Comparison of ENCODE assay signal across 16 cellular contexts in the genomic region with DNA sequence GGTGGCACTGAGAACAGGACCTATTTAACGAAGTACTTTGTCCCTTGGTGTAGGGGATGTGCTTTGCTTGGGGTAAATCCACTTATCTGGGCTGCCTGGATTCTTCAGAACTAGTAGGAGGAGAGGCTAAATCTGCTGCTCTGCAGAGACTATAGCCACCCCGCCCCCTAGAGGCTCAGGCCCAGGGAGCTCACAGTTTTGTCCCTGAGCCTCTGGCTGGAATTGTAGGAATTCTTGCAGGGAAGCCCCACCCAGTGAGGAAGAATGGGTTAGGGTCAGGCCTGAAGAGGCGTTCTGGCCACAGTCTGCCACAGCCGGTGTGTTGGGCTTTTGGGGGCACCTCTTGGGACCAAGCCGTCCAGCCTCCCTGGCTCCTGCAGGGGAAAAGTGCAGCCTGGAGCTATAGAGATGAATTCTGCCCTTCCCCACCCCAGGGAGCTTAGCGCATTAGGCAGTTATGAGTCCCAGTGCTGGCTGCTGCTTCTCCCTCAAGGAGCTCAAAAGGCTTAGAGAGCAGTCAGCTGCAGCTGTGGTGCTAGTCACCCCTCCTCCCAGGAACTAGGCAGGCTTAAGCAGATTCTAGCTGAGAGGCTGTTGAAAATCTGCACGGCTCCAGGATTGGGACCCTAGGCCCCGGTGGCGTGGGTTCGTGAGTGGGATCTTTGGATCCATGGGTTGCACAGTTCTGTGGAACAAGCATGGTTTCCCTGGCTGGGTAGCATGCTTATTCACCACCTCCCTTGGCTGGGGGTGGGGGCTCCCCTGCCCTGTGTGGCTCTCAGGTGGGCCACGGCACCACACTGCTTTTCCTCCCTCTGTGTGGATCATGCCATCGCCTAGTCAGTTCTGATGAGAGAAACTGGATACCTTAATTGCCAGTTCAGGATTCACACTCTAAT.
DNase-seq lines count a peak whose midpoint lies in the region; ATAC-seq and TF ChIP-seq lines count a peak whose summit lies in the region.
"Had no signal": no experiment of that assay in that cellular context is flagged by ENCODE, and none has a peak within 500 bp of the region (broad histone marks: within the 10 kb centered on the region; RNA-seq: fewer than 3 reads in every experiment).

No MANE protein-coding gene starts in this region.

- no peak for ATAC-seq in activated naive CD8-positive, alpha-beta T cell treated with anti-CD3 and anti-CD28 coated beads, Interleukin-2, amount 50 U/mL, for 24 hours
- ATAC-seq: A549 had no signal

- no peaks in the 10 kb centered on the region for H3K27me3 ChIP-seq in H7 (ENCODE audit: control insufficient read depth, insufficient read depth, low read length)
- H3K27me3 ChIP-seq in WERI-Rb-1 (ENCODE audit: insufficient read depth, low read depth, severe bottlenecking) = no peaks in the 10 kb centered on the region
- H3K27me3 ChIP-seq: BLaER1 treated with 17β-estradiol and CSF1 and Interleukin-3, amounts not matched to agents 10 nM and 100 nM had no signal

- H3K27ac ChIP-seq in 22Rv1 = no peak overlapping the region
- peak overlapping the region; percentile 74 for H3K27ac ChIP-seq in WERI-Rb-1
- H3K27ac ChIP-seq: A549; BLaER1 treated with 17β-estradiol and CSF1 and Interleukin-3, amounts not matched to agents 10 nM and 100 nM; KMS-11; PC-9 had no signal

- H3K4me3 Mint-ChIP-seq in activated naive CD8-positive, alpha-beta T cell treated with anti-CD3 and anti-CD28 coated beads, Interleukin-2, amount 50 U/mL, for 24 hours = no peak overlapping the region

- DNase-seq in H7 (peak; percentile 5), WERI-Rb-1 (peak; percentile 96), CD1c-positive myeloid dendritic cell (ENCODE audit: extremely low spot score) (no peak)
- no peak for DNase-seq in activated naive CD8-positive, alpha-beta T cell treated with anti-CD3 and anti-CD28 coated beads, Interleukin-2, amount 50 U/mL, for 24 hours
- DNase-seq in activated T-cell treated with anti-CD3 and anti-CD28 coated beads, Interleukin-2, amount 50 U/mL, for 1 hour = no peak
- DNase-seq in activated naive CD4-positive, alpha-beta T cell treated with anti-CD3 and anti-CD28 coated beads, Interleukin-2, amount 50 U/mL, for 16 hours = no peak
- DNase-seq: NCI-H1092, NCI-H226, NCI-H69, PC-9 had no signal

- H3K4me3 ChIP-seq in H7 (ENCODE audit: insufficient read depth, low read depth, low read length) (no peak overlapping the region), WERI-Rb-1 (ENCODE audit: low read depth, low read length) (peak overlapping the region; percentile 35), iPS-18c (ENCODE audit: insufficient read depth, low read depth, low read length) (0 out of 2 replicates have a peak overlapping the region, but pooled peaks have one; percentile 2)
- H3K4me3 ChIP-seq: A549; BLaER1 treated with 17β-estradiol and CSF1 and Interleukin-3, amounts not matched to agents 10 nM and 100 nM; HAP-1; PC-9 had no signal

- no peaks in the 10 kb centered on the region for H3K27me3 Mint-ChIP-seq in activated naive CD8-positive, alpha-beta T cell treated with anti-CD3 and anti-CD28 coated beads, Interleukin-2, amount 50 U/mL, for 24 hours

- no peaks in the 10 kb centered on the region for H3K36me3 ChIP-seq in H7 (replicated peaks; ENCODE audit: control insufficient read depth, insufficient read depth, low read length)
- no peaks in the 10 kb centered on the region for H3K36me3 ChIP-seq in WERI-Rb-1
- H3K36me3 ChIP-seq: BLaER1 treated with 17β-estradiol and CSF1 and Interleukin-3, amounts not matched to agents 10 nM and 100 nM; HAP-1 had no signal

- H3K4me1 Mint-ChIP-seq in activated naive CD8-positive, alpha-beta T cell treated with anti-CD3 and anti-CD28 coated beads, Interleukin-2, amount 50 U/mL, for 24 hours = no peaks in the 10 kb centered on the region

- TF ChIP-seq CTCF in 22Rv1 (IDR thresholded peaks at IDR 0.05) (peak; percentile 16; the same call in 1 of the 2 replicates), WERI-Rb-1 (IDR thresholded peaks at IDR 0.05; ENCODE audit: low read depth, low read length) (peak; percentile 63)

- no peaks in the 10 kb centered on the region for H3K36me3 Mint-ChIP-seq in activated naive CD8-positive, alpha-beta T cell treated with anti-CD3 and anti-CD28 coated beads, Interleukin-2, amount 50 U/mL, for 24 hours (ENCODE audit: low read depth)

- H3K27ac Mint-ChIP-seq in activated naive CD8-positive, alpha-beta T cell treated with anti-CD3 and anti-CD28 coated beads, Interleukin-2, amount 50 U/mL, for 24 hours = no peak overlapping the region

- H3K9me3 Mint-ChIP-seq in activated naive CD8-positive, alpha-beta T cell treated with anti-CD3 and anti-CD28 coated beads, Interleukin-2, amount 50 U/mL, for 24 hours = peaks cover 12% of the 10 kb centered on the region

- no peaks in the 10 kb centered on the region for H3K9me3 ChIP-seq in WERI-Rb-1 (ENCODE audit: severe bottlenecking)
- H3K9me3 ChIP-seq in iPS-18c (ENCODE audit: control insufficient read depth, insufficient read depth, low read length) = no peaks in the 10 kb centered on the region
- H3K9me3 ChIP-seq: HAP-1 had no signal

Comparison
In these comparisons a context has a peak if more than half of its experiments do, and no peak if none do; other contexts are left out.
1. DNase-seq: peak in H7 (single experiment) and WERI-Rb-1 (single experiment); none in activated naive CD8-positive, alpha-beta T cell treated with anti-CD3 and anti-CD28 coated beads, Interleukin-2, amount 50 U/mL, for 24 hours (single experiment), activated T-cell treated with anti-CD3 and anti-CD28 coated beads, Interleukin-2, amount 50 U/mL, for 1 hour (single experiment), CD1c-positive myeloid dendritic cell (single experiment) and activated naive CD4-positive, alpha-beta T cell treated with anti-CD3 and anti-CD28 coated beads, Interleukin-2, amount 50 U/mL, for 16 hours (single experiment).